9 cellular contexts compared by ENCODE assay signal in genomic region chr7:26471676-26472075, GRCh38.
"Had no signal": no experiment of that assay in that cellular context is flagged by ENCODE, and none has a peak within 500 bp of the region (broad histone marks: within the 10 kb centered on the region; RNA-seq: fewer than 3 reads in every experiment).

No MANE protein-coding gene starts in this region.

- H3K4me3 Mint-ChIP-seq: GM23338, H9, HFFc6 had no signal

- H3K4me3 ChIP-seq: GM23248, GM23338, HAP-1 had no signal

- H3K4me1 ChIP-seq: HAP-1 had no signal

- H3K9me3 ChIP-seq: HAP-1 had no signal

- H3K9me3 Mint-ChIP-seq: GM23338, H9 had no signal

- H3K36me3 ChIP-seq: HAP-1 had no signal

- H3K27ac ChIP-seq: GM23248 had no signal

- DNase-seq: GM23248, GOT3, H7, H9, HCEC 1CT, HFFc6 had no signal

- H3K27ac Mint-ChIP-seq: GM23338, H9, HFFc6 had no signal

- ATAC-seq: GM23338, HCT116 had no signal
